11 cellular contexts compared by ENCODE assay signal in the genomic region with DNA sequence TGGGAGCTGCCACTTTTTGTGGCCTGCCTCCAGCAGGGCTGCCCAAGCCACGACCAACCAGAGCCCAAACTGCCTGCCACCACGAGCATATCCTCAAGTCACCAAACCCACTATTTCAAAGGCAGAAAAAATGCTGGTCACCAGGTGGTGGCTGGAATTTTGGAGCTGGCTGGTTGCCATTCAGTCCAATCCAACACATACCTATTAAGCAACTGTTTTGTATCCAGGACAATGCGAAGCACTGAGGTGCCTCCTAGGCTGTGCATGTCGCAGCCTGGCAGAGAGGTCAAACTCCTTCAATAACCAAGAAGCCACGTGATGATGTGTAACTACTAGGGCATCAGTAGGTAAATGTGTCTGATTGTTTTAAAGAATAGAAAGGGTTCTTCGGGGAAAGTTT.
DNase-seq lines count a peak whose midpoint lies in the region; ATAC-seq lines count a peak whose summit lies in the region.
"Had no signal": no experiment of that assay in that cellular context is flagged by ENCODE, and none has a peak within 500 bp of the region (broad histone marks: within the 10 kb centered on the region; RNA-seq: fewer than 3 reads in every experiment).

No MANE protein-coding gene starts in this region.

- ATAC-seq in HG03442 (IDR thresholded peaks at IDR 0.05; ENCODE audit: unreplicated experiment), result no peak

- no peaks in the 10 kb centered on the region for H3K9me3 Mint-ChIP-seq in activated T-cell treated with anti-CD3 and anti-CD28 coated beads, Interleukin-2, amount 50 U/mL, for 24 hours

- no peak overlapping the region for H3K27ac Mint-ChIP-seq in activated T-cell treated with anti-CD3 and anti-CD28 coated beads, Interleukin-2, amount 50 U/mL, for 24 hours

- no peaks in the 10 kb centered on the region for H3K27me3 Mint-ChIP-seq in activated T-cell treated with anti-CD3 and anti-CD28 coated beads, Interleukin-2, amount 50 U/mL, for 24 hours

- peaks cover 13% of the 10 kb centered on the region for H3K4me1 Mint-ChIP-seq in activated T-cell treated with anti-CD3 and anti-CD28 coated beads, Interleukin-2, amount 50 U/mL, for 24 hours (ENCODE audit: low read depth)

- H3K4me3 Mint-ChIP-seq in activated T-cell treated with anti-CD3 and anti-CD28 coated beads, Interleukin-2, amount 50 U/mL, for 24 hours, result no peak overlapping the region

- no peaks in the 10 kb centered on the region for H3K36me3 Mint-ChIP-seq in activated T-cell treated with anti-CD3 and anti-CD28 coated beads, Interleukin-2, amount 50 U/mL, for 24 hours (ENCODE audit: low read depth)

- DNase-seq in Daoy (ENCODE audit: low read depth) (peak; percentile 21), amniotic epithelial cell (ENCODE audit: low read depth) (peak; percentile 36), iPS-NIHi11 (ENCODE audit: low spot score) (peak; percentile 37), renal cortical epithelial cell (ENCODE audit: low read depth) (peak; percentile 74), dedifferentiated amniotic fluid mesenchymal stem cell (ENCODE audit: extremely low spot score) (no peak), NCI-H1105 treated with DMSO at 0.1 percent for 48 hours (lab: John Stamatoyannopoulos, UW) (no peak)
- DNase-seq in activated T-cell treated with anti-CD3 and anti-CD28 coated beads, Interleukin-2, amount 50 U/mL, for 24 hours, result no peak
- DNase-seq: activated effector memory CD4-positive, alpha-beta T cell treated with anti-CD3 and anti-CD28 coated beads, Interleukin-2, amount 50 U/mL, for 16 hours; hippocampal formation; stimulated activated CD4-positive, alpha-beta T cell treated with anti-CD3 and anti-CD28 coated beads, Interleukin-2, amount 100 ng/mL, for 24 hours had no signal

Comparison
In these comparisons a context has a peak if more than half of its experiments do, and no peak if none do; other contexts are left out.
1. DNase-seq: peak in Daoy (single experiment), amniotic epithelial cell (single experiment), iPS-NIHi11 (single experiment) and renal cortical epithelial cell (single experiment); none in dedifferentiated amniotic fluid mesenchymal stem cell (single experiment), activated T-cell treated with anti-CD3 and anti-CD28 coated beads, Interleukin-2, amount 50 U/mL, for 24 hours (single experiment) and NCI-H1105 treated with DMSO at 0.1 percent for 48 hours (single experiment).